Comparison of ENCODE assay signal across 8 cellular contexts in genomic region chr11:65423516-65424199, GRCh38.
DNase-seq lines count a peak whose midpoint lies in the region; ATAC-seq and TF ChIP-seq lines count a peak whose summit lies in the region.

No MANE protein-coding gene starts in this region.

- H3K27ac ChIP-seq in DOHH2 (ENCODE audit: low read depth, low read length): peak overlapping the region; percentile 90
- H3K27ac ChIP-seq in OCI-LY1 (ENCODE audit: low read depth, low read length, poor library complexity, severe bottlenecking): peak overlapping the region; percentile 99

- H2AFZ ChIP-seq in OCI-LY1 (ENCODE audit: low read length): no peak overlapping the region

- peak overlapping the region; percentile 76 for H3K4me3 ChIP-seq in DOHH2 (ENCODE audit: low read length)
- H3K4me3 ChIP-seq in OCI-LY1 (ENCODE audit: low read depth, low read length, poor library complexity, severe bottlenecking): peak overlapping the region; percentile 95
- H3K4me3 ChIP-seq in astrocyte of the spinal cord (ENCODE audit: low read depth, low read length): peak overlapping the region; percentile 95

- TF ChIP-seq CTCF in DOHH2 (IDR thresholded peaks at IDR 0.05; ENCODE audit: low read depth, low read length, poor library complexity, severe bottlenecking): no peak
- no peak for TF ChIP-seq CTCF in OCI-LY1 (IDR thresholded peaks at IDR 0.05; ENCODE audit: low read length)
- no peak for TF ChIP-seq CTCF in astrocyte of the spinal cord (IDR thresholded peaks at IDR 0.05; ENCODE audit: low read depth, low read length)

- in situ Hi-C loops in astrocyte of the spinal cord (cut with HindIII; ENCODE audit: low sequenced_read_pairs): loop anchor here (5.0 kb wide), 1 partner anchor 74 kb away; the partner anchor contains the start of gene MALAT1

- peaks cover 65% of the 10 kb centered on the region for H3K4me1 ChIP-seq in DOHH2 (ENCODE audit: control insufficient read depth, low read length)
- peaks cover 70% of the 10 kb centered on the region for H3K4me1 ChIP-seq in OCI-LY1 (ENCODE audit: insufficient read depth, low read length, severe bottlenecking)

- H3K79me2 ChIP-seq in DOHH2 (ENCODE audit: control insufficient read depth, low read length) (peaks cover 90% of the 10 kb centered on the region), OCI-LY1 (ENCODE audit: insufficient read depth, low read length) (peaks cover 65% of the 10 kb centered on the region)

- peaks cover 65% of the 10 kb centered on the region for H3K36me3 ChIP-seq in DOHH2 (ENCODE audit: control insufficient read depth, low read length)
- peaks cover 47% of the 10 kb centered on the region for H3K36me3 ChIP-seq in OCI-LY1 (ENCODE audit: insufficient read depth, low read length)

- peaks cover 14% of the 10 kb centered on the region; the same call in 1 of the 2 replicates for H4K20me1 ChIP-seq in DOHH2 (ENCODE audit: control insufficient read depth, insufficient read depth, low read depth, low read length)
- no peaks in the 10 kb centered on the region for H4K20me1 ChIP-seq in OCI-LY1 (ENCODE audit: insufficient read depth, low read length)

- H3K9ac ChIP-seq in OCI-LY1 (ENCODE audit: low read length): peak overlapping the region; percentile 99

- H3K9me3 ChIP-seq in DOHH2 (ENCODE audit: control insufficient read depth, insufficient read depth, low read length) (no peaks in the 10 kb centered on the region), OCI-LY1 (ENCODE audit: low read length) (no peaks in the 10 kb centered on the region)

- ATAC-seq in GM18861 (IDR thresholded peaks at IDR 0.05; ENCODE audit: unreplicated experiment): no peak

- no peaks in the 10 kb centered on the region for H3K27me3 ChIP-seq in DOHH2 (ENCODE audit: control insufficient read depth, low read length)
- no peaks in the 10 kb centered on the region for H3K27me3 ChIP-seq in OCI-LY1 (ENCODE audit: insufficient read depth, low read length)

- DNase-seq in astrocyte of the spinal cord (ENCODE audit: low read depth, low spot score): peak; percentile 37
- DNase-seq in islet precursor cell: peak; percentile 44
- peak; percentile 38 for DNase-seq in stimulated activated CD4-positive, alpha-beta T cell treated with anti-CD3 and anti-CD28 coated beads, Interleukin-4, amount 100 ng/mL, for 24 hours
- no peak for DNase-seq in T-helper 9 cell
- DNase-seq in retina: no peak

- H3K4me2 ChIP-seq in DOHH2 (ENCODE audit: low read length) (peak overlapping the region; percentile 88), OCI-LY1 (ENCODE audit: low read length) (peak overlapping the region; percentile 88)

- H3K9me2 ChIP-seq in DOHH2 (replicated peaks; ENCODE audit: control insufficient read depth, low read length) (no peaks in the 10 kb centered on the region), OCI-LY1 (ENCODE audit: low read depth, low read length) (no peaks in the 10 kb centered on the region)

- H3F3A ChIP-seq in DOHH2 (ENCODE audit: control insufficient read depth, insufficient read depth) (peaks cover 74% of the 10 kb centered on the region), OCI-LY1 (ENCODE audit: insufficient read depth, low read length) (no peaks in the 10 kb centered on the region)

Comparison
In these comparisons a context has a peak if more than half of its experiments do, and no peak if none do; other contexts are left out.
1. DNase-seq: peak in astrocyte of the spinal cord (single experiment), islet precursor cell (single experiment) and stimulated activated CD4-positive, alpha-beta T cell treated with anti-CD3 and anti-CD28 coated beads, Interleukin-4, amount 100 ng/mL, for 24 hours (single experiment); none in T-helper 9 cell (single experiment) and retina (single experiment).
2. Peak in every context shown above with its lines, with median percentiles within 50 percentile points of each other: H3K4me3 ChIP-seq.